Comparison of ENCODE assay signal across 25 cellular contexts in genomic region chr1:210321131-210321530, GRCh38. TPM values are rescaled to one million over a fixed set of nuclear protein-coding genes. Genes with fewer than 3 reads are reported as not detected.
DNase-seq lines count a peak whose midpoint lies in the region; ATAC-seq, FAIRE-seq and TF ChIP-seq lines count a peak whose summit lies in the region.
"Had no signal": no experiment of that assay in that cellular context is flagged by ENCODE, and none has a peak within 500 bp of the region (broad histone marks: within the 10 kb centered on the region; RNA-seq: fewer than 3 reads in every experiment).

No MANE protein-coding gene starts in this region.

- TF ChIP-seq EP300 in H1 (IDR thresholded peaks at IDR 0.05; ENCODE audit: borderline replicate concordance in 1 of 2, low read depth in 2 of 2, low read length in 2 of 2) (no peak), gastroesophageal sphincter (IDR thresholded peaks at IDR 0.05) (no peak)

- no peaks in the 10 kb centered on the region for H3K79me1 ChIP-seq in H1 (ENCODE audit: low read depth, low read length)

- CTCF ChIA-PET in H1 (lab: Charles Lee; ENCODE audit: partially characterized antibody), result interaction anchor here (0.7 to 1.2 kb wide), 2 partner anchors 11 to 54 kb away, joined by 3 read pairs; no protein-coding TSS in a partner anchor

- DNase-seq in NCI-H1105 treated with DMSO at 0.1 percent for 48 hours (lab: John Stamatoyannopoulos, UW), result peak; percentile 53
- no peak for DNase-seq in NCI-H1105 (lab: John Stamatoyannopoulos, UW)
- peak; percentile 47 to 75 for DNase-seq in NCI-H524 (lab: John Stamatoyannopoulos, UW)
- no peak for DNase-seq in H1 (ENCODE audit: low read depth in 1 of 2, low spot score in 2 of 2)
- DNase-seq in retinal pigment epithelial cell (ENCODE audit: low read depth), result peak; percentile 88
- DNase-seq in NCI-H774 (lab: John Stamatoyannopoulos, UW), result no peak
- DNase-seq: 8988T; activated CD4-positive, alpha-beta T cell treated with anti-CD3 and anti-CD28 coated beads for 4 hours; activated naive CD4-positive, alpha-beta T cell treated with Interleukin-2 at 50 U/mL for 16 hours; activated T-cell treated with anti-CD3 and anti-CD28 coated beads, Interleukin-2, amount 50 U/mL, for 48 hours; BE2C; caudate nucleus; IMR-90; kidney; nucleus accumbens; PC-9; SJCRH30; spleen; stimulated activated CD4-positive, alpha-beta T cell treated with anti-CD3 and anti-CD28 coated beads, Interleukin-4, amount 100 ng/mL, for 1 hour; stimulated activated naive CD4-positive, alpha-beta T cell treated with Interleukin-2 at 50 U/mL for 16 hours; thyroid gland had no signal

- FAIRE-seq in H1 (lab: Jason Lieb, UNC), result no peak
- FAIRE-seq: endothelial cell of umbilical vein, H54, kidney had no signal

- H3K36me3 ChIP-seq in H1 (ENCODE audit: control insufficient read depth in 2 of 4, insufficient read depth in 4 of 4, low read length in 3 of 4) (no peaks in the 10 kb centered on the region), gastroesophageal sphincter (no peaks in the 10 kb centered on the region)
- H3K36me3 ChIP-seq: BE2C, SJCRH30, spleen, thyroid gland had no signal

- H4K20me1 ChIP-seq in H1 (replicated peaks in 1 of 2; ENCODE audit: control insufficient read depth in 1 of 2, insufficient read depth in 2 of 2, low read length in 2 of 2), result no peaks in the 10 kb centered on the region

- H3K4ac ChIP-seq in H1 (replicated peaks; ENCODE audit: insufficient read length, low read depth, low read length), result no peak overlapping the region

- no peaks in the 10 kb centered on the region for H3K23me2 ChIP-seq in H1 (ENCODE audit: low read depth, low read length)

- no peak overlapping the region for H4K8ac ChIP-seq in H1 (ENCODE audit: extremely low read depth, insufficient read depth, low read length)

- H2BK20ac ChIP-seq in H1 (ENCODE audit: low read length), result no peak overlapping the region

- no peak overlapping the region for H3K14ac ChIP-seq in H1 (ENCODE audit: insufficient read length)

- no peak overlapping the region for H3K56ac ChIP-seq in H1 (replicated peaks; ENCODE audit: insufficient read length, low read depth, low read length)

- H2BK15ac ChIP-seq in H1 (ENCODE audit: low read length), result no peak overlapping the region

- H3K27ac ChIP-seq in H1 (ENCODE audit: low read depth, low read length) (no peak overlapping the region), gastroesophageal sphincter (no peak overlapping the region)
- H3K27ac ChIP-seq: PC-9, SJCRH30, spleen, thyroid gland had no signal

- no peaks in the 10 kb centered on the region for H3K9me3 ChIP-seq in H1 (ENCODE audit: insufficient read depth in 2 of 2, low read depth in 1 of 2, low read length in 1 of 2)
- H3K9me3 ChIP-seq in gastroesophageal sphincter, result no peaks in the 10 kb centered on the region
- H3K9me3 ChIP-seq: BE2C, SJCRH30, thyroid gland had no signal

- H2AFZ ChIP-seq in H1 (ENCODE audit: low read length), result peak overlapping the region; percentile 61; the same call in 1 of the 2 replicates
- H2AFZ ChIP-seq: PC-9 had no signal

- no peaks in the 10 kb centered on the region for H3K79me2 ChIP-seq in H1 (ENCODE audit: control insufficient read depth in 1 of 2, insufficient read depth in 2 of 2, low read length in 2 of 2)

- H2BK120ac ChIP-seq in H1 (replicated peaks; ENCODE audit: low read depth, low read length), result no peak overlapping the region

- POLR2A ChIA-PET in H1 (lab: Charles Lee; ENCODE audit: partially characterized antibody), result no interaction called here

- H2BK12ac ChIP-seq in H1 (ENCODE audit: low read depth, low read length), result no peak overlapping the region

- H3K4me3 ChIP-seq in H1 (ENCODE audit: extremely low read depth in 1 of 4, insufficient read depth in 2 of 4, low read depth in 3 of 4, low read length in 4 of 4) (no peak overlapping the region), retinal pigment epithelial cell (ENCODE audit: low read length) (no peak overlapping the region), gastroesophageal sphincter (no peak overlapping the region)
- H3K4me3 ChIP-seq: PC-9, SJCRH30, spleen, thyroid gland had no signal

- no peak overlapping the region for H3K9ac ChIP-seq in H1 (replicated peaks in 1 of 4; ENCODE audit: extremely low read depth in 1 of 4, low read depth in 3 of 4, low read length in 3 of 4)

- ATAC-seq in HG02588 (IDR thresholded peaks at IDR 0.05; ENCODE audit: unreplicated experiment) (no peak), gastroesophageal sphincter (no peak)

- H3K4me1 ChIP-seq in H1 (replicated peaks in 1 of 4; ENCODE audit: control insufficient read depth in 3 of 4, insufficient read depth in 4 of 4, low read length in 3 of 4) (no peaks in the 10 kb centered on the region), gastroesophageal sphincter (no peaks in the 10 kb centered on the region)
- H3K4me1 ChIP-seq: BE2C, SJCRH30, spleen, thyroid gland had no signal

- H2BK5ac ChIP-seq in H1 (ENCODE audit: low read depth, low read length), result peak overlapping the region; percentile 60; the same call in 1 of the 2 replicates

- TF ChIP-seq POLR2A in H1 (IDR thresholded peaks at IDR 0.05; ENCODE audit: control extremely low read depth in 1 of 2, low read depth in 2 of 2, low read length in 2 of 2) (no peak), gastroesophageal sphincter (IDR thresholded peaks at IDR 0.05) (no peak)

- H2AK5ac ChIP-seq in H1 (ENCODE audit: low read depth, low read length), result no peak overlapping the region

- no peak overlapping the region for H4K91ac ChIP-seq in H1 (replicated peaks; ENCODE audit: insufficient read length, low read length)

- 81% methylated on average over 3 of the region's 3 CpGs; no CpG with 5 or more reads in 1 of the 2 experiments for WGBS in H1 (ENCODE audit: extremely low coverage in 1 of 2, insufficient coverage in 1 of 2, insufficient read length in 1 of 2, insufficient replicate concordance in 2 of 2, low coverage in 1 of 2, low lambda C conversion rate in 2 of 2, missing lambda C conversion rate in 1 of 2), 2 experiments
- 86 to 87% methylated on average over 1 to 3 of the region's 3 CpGs for WGBS in gastroesophageal sphincter (ENCODE audit: low coverage in 1 of 2), 2 donors

- H4K5ac ChIP-seq in H1 (ENCODE audit: insufficient read length, low read depth, low read length), result no peak overlapping the region

- no peak for TF ChIP-seq RAD21 in H1 (IDR thresholded peaks at IDR 0.05 in 1 of 2, conservative IDR thresholded peaks at IDR 0.05 in 1 of 2; ENCODE audit: low read depth in 2 of 2, low read length in 2 of 2)

- H3K23ac ChIP-seq in H1 (ENCODE audit: insufficient read length), result no peak overlapping the region

- H3K27me3 ChIP-seq in H1 (replicated peaks in 1 of 4; ENCODE audit: control insufficient read depth in 3 of 4, extremely low read depth in 1 of 4, insufficient read depth in 3 of 4, low read length in 3 of 4), result no peaks in the 10 kb centered on the region
- H3K27me3 ChIP-seq in gastroesophageal sphincter, result no peaks in the 10 kb centered on the region
- H3K27me3 ChIP-seq: BE2C, spleen, thyroid gland had no signal

- H3K18ac ChIP-seq in H1 (ENCODE audit: extremely low read depth, low read length), result peak overlapping the region; percentile 51; the same call in 1 of the 2 replicates

- no peak overlapping the region for H3K4me2 ChIP-seq in H1 (ENCODE audit: insufficient read depth in 1 of 2, low read depth in 2 of 2, low read length in 2 of 2)
- H3K4me2 ChIP-seq: PC-9 had no signal

- TF ChIP-seq CTCF in H1 (IDR thresholded peaks at IDR 0.05; ENCODE audit: control extremely low read depth in 1 of 3, insufficient read depth in 1 of 3, low read depth in 1 of 3, low read length in 3 of 3) (no peak), retinal pigment epithelial cell (conservative IDR thresholded peaks at IDR 0.05; ENCODE audit: low read depth, low read length) (no peak), gastroesophageal sphincter (IDR thresholded peaks at IDR 0.05) (no peak)

TF ChIP-seq in H1, 55 proteins besides CTCF, POLR2A, EP300 and RAD21:
- no peak for TF ChIP-seq FOSL1 (IDR thresholded peaks at IDR 0.05; ENCODE audit: insufficient read depth, low read depth, low read length)
- TF ChIP-seq ATF2 (IDR thresholded peaks at IDR 0.05; ENCODE audit: low read length), result no peak
- no peak for TF ChIP-seq SUZ12 (IDR thresholded peaks at IDR 0.05; ENCODE audit: low read length)
- no peak for TF ChIP-seq RFX5 (IDR thresholded peaks at IDR 0.05; ENCODE audit: borderline replicate concordance, low read depth, low read length)

RNA-seq across cellular contexts. Expression of gene HHAT, which starts 7.6 kb away (rescaled TPM):
- 0.15 and 0.27 TPM in 2 replicates for total RNA-seq in H1 (2021; fragmentation: NEBNext Ultra II Directional; extraction: Animal tissue kit (Norgen Biotek cat#: 25700))
- polyA plus RNA-seq in H1 (2011; rRNA removed), result 0.51 and 0.74 TPM in 2 replicates
- polyA plus RNA-seq in H1 (2011; cell fraction: cytosol; rRNA removed), result 0.28 TPM
- 0.43 TPM for polyA plus RNA-seq in H1 (2011; cell fraction: nucleus; rRNA removed)
- 0.16 to 0.32 TPM (median 0.17 TPM) in 4 replicates for polyA plus RNA-seq in H1 (2012, experiment 1 of 2)
- polyA plus RNA-seq in H1 (2012, experiment 2 of 2), result 0.17 TPM
- 0.18 TPM for polyA plus RNA-seq in H1 (2013, experiment 1 of 2)
- polyA plus RNA-seq in H1 (2013, experiment 2 of 2), result 0.18 TPM
- polyA minus RNA-seq in H1 (2011; rRNA and poly(A)+ RNA removed), result 0.50 and 1.2 TPM in 2 replicates
- polyA minus RNA-seq in H1 (2011; cell fraction: cytosol; rRNA and poly(A)+ RNA removed), result not detected
- 2.4 TPM for polyA minus RNA-seq in H1 (2011; cell fraction: nucleus; rRNA and poly(A)+ RNA removed)
- total RNA-seq in gastroesophageal sphincter, result 1 to 10 TPM; 1.2 to 2.4 (median 1.9) TPM

Comparison
In these comparisons a context has a peak if more than half of its experiments do, and no peak if none do; other contexts are left out.
1. DNase-seq: peak in NCI-H1105 treated with DMSO at 0.1 percent for 48 hours (single experiment), NCI-H524 (2 of 2) and retinal pigment epithelial cell (single experiment); none in NCI-H1105 (single experiment), H1 (0 of 2) and NCI-H774 (single experiment).